In the genomic region with DNA sequence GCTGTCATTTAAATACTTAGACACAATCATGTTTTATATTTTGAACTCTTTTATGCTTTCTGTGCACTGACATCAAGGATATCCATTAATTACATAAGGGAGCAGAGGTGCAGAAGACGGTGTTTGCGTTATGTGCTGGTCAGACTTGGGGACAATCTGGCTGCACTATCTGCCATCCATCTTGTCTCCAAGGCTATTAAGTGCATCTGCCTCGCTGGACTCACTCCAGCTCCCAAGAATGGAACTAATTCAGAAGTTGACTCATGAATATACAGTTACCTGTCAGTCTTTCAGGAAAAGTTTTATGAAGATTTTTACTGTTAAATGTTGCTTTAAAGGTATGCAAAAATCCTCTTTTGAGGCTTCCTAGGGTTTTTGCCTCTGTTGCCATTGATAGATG, we compare ENCODE assay signal across 19 cellular contexts.
DNase-seq lines count a peak whose midpoint lies in the region; ATAC-seq and TF ChIP-seq lines count a peak whose summit lies in the region.
"Had no signal": no experiment of that assay in that cellular context is flagged by ENCODE, and none has a peak within 500 bp of the region (broad histone marks: within the 10 kb centered on the region; RNA-seq: fewer than 3 reads in every experiment).

No MANE protein-coding gene starts in this region.

- no peak for TF ChIP-seq CTCF in ascending aorta (IDR thresholded peaks at IDR 0.05)

- WGBS in aorta, 2 donors: 62 to 68% methylated on average over 3 of the region's 3 CpGs

- ATAC-seq in aorta (ENCODE audit: low FRiP score) (no peak), GM21825 (IDR thresholded peaks at IDR 0.05; ENCODE audit: unreplicated experiment) (no peak), HG03354 (IDR thresholded peaks at IDR 0.05; ENCODE audit: poor library complexity, severe bottlenecking, unreplicated experiment) (no peak)
- ATAC-seq: HepG2 had no signal

- H3K36me3 ChIP-seq in ascending aorta (no peaks in the 10 kb centered on the region), aorta (ENCODE audit: control insufficient read depth in 1 of 2, insufficient read depth in 2 of 2, low read length in 1 of 2) (no peaks in the 10 kb centered on the region)
- no peaks in the 10 kb centered on the region for H3K36me3 ChIP-seq in effector memory CD4-positive, alpha-beta T cell (ENCODE audit: control insufficient read depth, insufficient read depth, low read length)

- DNase-seq in M059J (ENCODE audit: low read depth) (peak; percentile 66), ascending aorta (ENCODE audit: low spot score in 2 of 2) (no peak), myocyte (ENCODE audit: low read depth) (peak; percentile 73), aorta (no peak), HUDEP-2 (lab: John Stamatoyannopoulos, UW; ENCODE audit: unreplicated experiment in 76 of 76) (no peak)
- DNase-seq in effector memory CD4-positive, alpha-beta T cell: no peak
- DNase-seq: ACHN, EL, KG1, NCI-H1417, NCI-H187, NCI-H2227 treated with DMSO at 0.1 percent for 48 hours, NCI-H524, NCI-H82, SIG-M5 had no signal

- peak overlapping the region; percentile 60 to 61 for H3K27ac ChIP-seq in ascending aorta
- peak overlapping the region; percentile 43 to 48 for H3K27ac ChIP-seq in aorta (ENCODE audit: low read depth in 1 of 2, low read length in 2 of 2)
- no peak overlapping the region for H3K27ac ChIP-seq in effector memory CD4-positive, alpha-beta T cell (ENCODE audit: insufficient read depth, low read length, poor library complexity, severe bottlenecking)
- H3K27ac ChIP-seq: RWPE1 had no signal

- no peaks in the 10 kb centered on the region for H3K27me3 ChIP-seq in ascending aorta
- H3K27me3 ChIP-seq in aorta (ENCODE audit: control insufficient read depth in 1 of 2, insufficient read depth in 2 of 2, low read length in 1 of 2): no peaks in the 10 kb centered on the region
- H3K27me3 ChIP-seq in effector memory CD4-positive, alpha-beta T cell (replicated peaks; ENCODE audit: control insufficient read depth, insufficient read depth, low read length, poor library complexity, severe bottlenecking): no peaks in the 10 kb centered on the region

- H3K4me3 ChIP-seq in ascending aorta (peak overlapping the region in 1 of 2 donors; percentile 13), aorta (ENCODE audit: low read length in 2 of 2) (no peak overlapping the region)
- H3K4me3 ChIP-seq in effector memory CD4-positive, alpha-beta T cell (ENCODE audit: insufficient read depth, low read depth, low read length, poor library complexity, severe bottlenecking): no peak overlapping the region

- H3K4me1 ChIP-seq in ascending aorta (peaks cover 0 to 4% of the 10 kb centered on the region in 2 donors), aorta (ENCODE audit: control insufficient read depth in 1 of 2, insufficient read depth in 2 of 2, low read length in 2 of 2) (peaks cover 0 to 2% of the 10 kb centered on the region in 2 donors)
- no peaks in the 10 kb centered on the region for H3K4me1 ChIP-seq in effector memory CD4-positive, alpha-beta T cell (ENCODE audit: control insufficient read depth, insufficient read depth, low read length, poor library complexity, severe bottlenecking)

- no peaks in the 10 kb centered on the region for H3K9me3 ChIP-seq in ascending aorta
- H3K9me3 ChIP-seq in aorta (ENCODE audit: control insufficient read depth, low read length): no peaks in the 10 kb centered on the region
- no peaks in the 10 kb centered on the region for H3K9me3 ChIP-seq in effector memory CD4-positive, alpha-beta T cell (ENCODE audit: control insufficient read depth, low read length)

- intact Hi-C loops in ascending aorta (cut with DNase I): no loop called here
- intact Hi-C loops in aorta (cut with DNase I): no loop called here

Comparison
In these comparisons a context has a peak if more than half of its experiments do, and no peak if none do; other contexts are left out.
1. DNase-seq: peak in M059J (single experiment) and myocyte (single experiment); none in ascending aorta (0 of 2), aorta (0 of 2), HUDEP-2 (0 of 76) and effector memory CD4-positive, alpha-beta T cell (0 of 3).